ENCODE assay signal across 24 cellular contexts in the genomic region with DNA sequence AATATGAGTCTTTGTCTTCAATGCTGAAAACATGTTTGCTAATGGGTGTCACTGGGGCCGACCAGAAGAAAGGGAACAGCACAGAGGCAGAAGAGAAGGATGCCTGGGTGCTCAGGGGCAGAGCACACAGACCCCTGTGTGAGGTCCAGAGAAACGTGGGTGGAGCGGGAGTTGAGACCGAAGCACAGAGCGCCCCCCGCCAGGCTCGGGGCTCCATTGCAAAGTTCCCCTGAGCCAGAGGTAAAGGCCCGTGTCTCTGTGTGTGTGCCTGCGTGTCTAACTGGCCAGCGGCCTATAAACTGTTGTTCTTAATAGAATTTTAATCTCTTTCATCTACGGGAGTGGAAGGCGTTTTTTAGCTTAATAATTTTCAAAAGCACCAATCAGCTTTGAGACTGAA.
"Had no signal": no experiment of that assay in that cellular context is flagged by ENCODE, and none has a peak within 500 bp of the region (broad histone marks: within the 10 kb centered on the region; RNA-seq: fewer than 3 reads in every experiment).

No MANE protein-coding gene starts in this region.

- H3K4me1 ChIP-seq: colonic mucosa, gastrocnemius medialis, prostate gland had no signal

- FAIRE-seq: TTC549 had no signal

- H3K9me3 Mint-ChIP-seq: activated B cell treated with CpG ODN at 0.5 μM for 24 hours; activated CD8-positive, alpha-beta T cell treated with anti-CD3 and anti-CD28 coated beads for 36 hours; activated naive CD4-positive, alpha-beta T cell treated with anti-CD3 and anti-CD28 coated beads, Interleukin-2, amount 10 ng/mL, durations not matched to agents 7 days and 5 days; activated naive CD8-positive, alpha-beta T cell treated with anti-CD3 and anti-CD28 coated beads, Interleukin-2, amount 50 U/mL, for 24 hours; activated T-helper 2 cell treated with anti-CD3 and anti-CD28 coated beads, Interferon-gamma antibody, Interleukin-2, Interleukin-4, amounts not matched to agents 10 μg/mL and 5 μg/mL and 100 μg/mL, durations not matched to agents 14 hours and 24 hours and 36 hours; central memory CD8-positive, alpha-beta T cell; immature natural killer cell; natural killer cell treated with Interleukin-12 subunit alpha and Interleukin-12 subunit beta and Interleukin-15 and Interleukin-18, amount 100 ng/mL, for 72 hours; stimulated activated memory B cell treated with anti-CD40 and anti-IgM and Interleukin-4, amounts not matched to agents 10 μg/mL and 1 μg/mL and 100 μg/mL, for 72 hours; T-helper 2 cell treated with Interferon-gamma antibody and Interleukin-4, amounts not matched to agents 5 μg/mL and 100 μg/mL, for 36 hours had no signal

- DNase-seq: activated B cell treated with CpG ODN at 0.5 μM for 24 hours; activated CD4-positive, alpha-beta T cell treated with anti-CD3 and anti-CD28 coated beads for 48 hours; activated CD8-positive, alpha-beta T cell treated with anti-CD3 and anti-CD28 coated beads for 36 hours; activated naive CD4-positive, alpha-beta T cell treated with anti-CD3 and anti-CD28 coated beads, Interleukin-2, amount 10 ng/mL, durations not matched to agents 7 days and 5 days; activated naive CD8-positive, alpha-beta T cell treated with anti-CD3 and anti-CD28 coated beads, Interleukin-2, amount 50 U/mL, for 24 hours; activated T-cell treated with anti-CD3 and anti-CD28 coated beads, Interleukin-2, amount 50 U/mL, for 1 hour; brain microvascular endothelial cell; colonic mucosa; gastrocnemius medialis; immature natural killer cell; mesenchymal stem cell; stimulated activated CD4-positive, alpha-beta T cell treated with anti-CD3 and anti-CD28 coated beads, Interleukin-4, amount 100 ng/mL, for 4 hours had no signal

- H3K27me3 ChIP-seq: brain microvascular endothelial cell, colonic mucosa, right lobe of liver had no signal

- H3K4me2 ChIP-seq: smooth muscle cell had no signal

- H3K27me3 Mint-ChIP-seq: activated B cell treated with CpG ODN at 0.5 μM for 24 hours; activated naive CD4-positive, alpha-beta T cell treated with anti-CD3 and anti-CD28 coated beads, Interleukin-2, amount 10 ng/mL, durations not matched to agents 7 days and 5 days; activated naive CD8-positive, alpha-beta T cell treated with anti-CD3 and anti-CD28 coated beads, Interleukin-2, amount 50 U/mL, for 24 hours; stimulated activated memory B cell treated with anti-CD40 and anti-IgM and Interleukin-4, amounts not matched to agents 10 μg/mL and 1 μg/mL and 100 μg/mL, for 72 hours had no signal

- H3K9me3 ChIP-seq: colonic mucosa, gastrocnemius medialis, heart left ventricle, prostate gland, right lobe of liver, thoracic aorta had no signal

- ATAC-seq: activated CD8-positive, alpha-beta T cell treated with anti-CD3 and anti-CD28 coated beads for 36 hours; activated naive CD8-positive, alpha-beta T cell treated with anti-CD3 and anti-CD28 coated beads, Interleukin-2, amount 50 U/mL, for 24 hours; esophagus mucosa; gastrocnemius medialis; natural killer cell treated with Interleukin-12 subunit alpha and Interleukin-12 subunit beta and Interleukin-15 and Interleukin-18, amount 100 ng/mL, for 72 hours; right lobe of liver; stimulated activated memory B cell treated with anti-CD40 and anti-IgM and Interleukin-4, amounts not matched to agents 10 μg/mL and 1 μg/mL and 100 μg/mL, for 72 hours had no signal

- H3K4me1 Mint-ChIP-seq: activated B cell treated with CpG ODN at 0.5 μM for 24 hours; activated naive CD4-positive, alpha-beta T cell treated with anti-CD3 and anti-CD28 coated beads, Interleukin-2, amount 10 ng/mL, durations not matched to agents 7 days and 5 days; activated naive CD8-positive, alpha-beta T cell treated with anti-CD3 and anti-CD28 coated beads, Interleukin-2, amount 50 U/mL, for 24 hours; central memory CD8-positive, alpha-beta T cell; immature natural killer cell; stimulated activated memory B cell treated with anti-CD40 and anti-IgM and Interleukin-4, amounts not matched to agents 10 μg/mL and 1 μg/mL and 100 μg/mL, for 72 hours had no signal

- H3K27ac Mint-ChIP-seq: activated B cell treated with CpG ODN at 0.5 μM for 24 hours; activated CD8-positive, alpha-beta T cell treated with anti-CD3 and anti-CD28 coated beads for 36 hours; activated naive CD4-positive, alpha-beta T cell treated with anti-CD3 and anti-CD28 coated beads, Interleukin-2, amount 10 ng/mL, durations not matched to agents 7 days and 5 days; activated naive CD8-positive, alpha-beta T cell treated with anti-CD3 and anti-CD28 coated beads, Interleukin-2, amount 50 U/mL, for 24 hours; activated T-helper 2 cell treated with anti-CD3 and anti-CD28 coated beads, Interferon-gamma antibody, Interleukin-2, Interleukin-4, amounts not matched to agents 10 μg/mL and 5 μg/mL and 100 μg/mL, durations not matched to agents 14 hours and 24 hours and 36 hours; immature natural killer cell; natural killer cell treated with Interleukin-12 subunit alpha and Interleukin-12 subunit beta and Interleukin-15 and Interleukin-18, amount 100 ng/mL, for 72 hours; stimulated activated memory B cell treated with anti-CD40 and anti-IgM and Interleukin-4, amounts not matched to agents 10 μg/mL and 1 μg/mL and 100 μg/mL, for 72 hours; T-helper 2 cell treated with Interferon-gamma antibody and Interleukin-4, amounts not matched to agents 5 μg/mL and 100 μg/mL, for 36 hours had no signal

- H3K4me3 ChIP-seq: colonic mucosa, gastrocnemius medialis, heart left ventricle, prostate gland, right lobe of liver, smooth muscle cell, thoracic aorta had no signal

- H3K27ac ChIP-seq: brain microvascular endothelial cell, colonic mucosa, gastrocnemius medialis, prostate gland, right lobe of liver, thoracic aorta had no signal

- H3K36me3 Mint-ChIP-seq: activated naive CD4-positive, alpha-beta T cell treated with anti-CD3 and anti-CD28 coated beads, Interleukin-2, amount 10 ng/mL, durations not matched to agents 7 days and 5 days; immature natural killer cell; natural killer cell treated with Interleukin-12 subunit alpha and Interleukin-12 subunit beta and Interleukin-15 and Interleukin-18, amount 100 ng/mL, for 72 hours; stimulated activated memory B cell treated with anti-CD40 and anti-IgM and Interleukin-4, amounts not matched to agents 10 μg/mL and 1 μg/mL and 100 μg/mL, for 72 hours had no signal

- H3K36me3 ChIP-seq: brain microvascular endothelial cell, colonic mucosa, gastrocnemius medialis, heart left ventricle, prostate gland, right lobe of liver, thoracic aorta had no signal

- H3K4me3 Mint-ChIP-seq: activated B cell treated with CpG ODN at 0.5 μM for 24 hours; activated CD8-positive, alpha-beta T cell treated with anti-CD3 and anti-CD28 coated beads for 36 hours; activated naive CD4-positive, alpha-beta T cell treated with anti-CD3 and anti-CD28 coated beads, Interleukin-2, amount 10 ng/mL, durations not matched to agents 7 days and 5 days; activated naive CD8-positive, alpha-beta T cell treated with anti-CD3 and anti-CD28 coated beads, Interleukin-2, amount 50 U/mL, for 24 hours; central memory CD8-positive, alpha-beta T cell; immature natural killer cell; natural killer cell treated with Interleukin-12 subunit alpha and Interleukin-12 subunit beta and Interleukin-15 and Interleukin-18, amount 100 ng/mL, for 72 hours; stimulated activated memory B cell treated with anti-CD40 and anti-IgM and Interleukin-4, amounts not matched to agents 10 μg/mL and 1 μg/mL and 100 μg/mL, for 72 hours; T-helper 2 cell treated with Interferon-gamma antibody and Interleukin-4, amounts not matched to agents 5 μg/mL and 100 μg/mL, for 36 hours had no signal
